Comparison of ENCODE assay signal across 10 cellular contexts in the genomic region with DNA sequence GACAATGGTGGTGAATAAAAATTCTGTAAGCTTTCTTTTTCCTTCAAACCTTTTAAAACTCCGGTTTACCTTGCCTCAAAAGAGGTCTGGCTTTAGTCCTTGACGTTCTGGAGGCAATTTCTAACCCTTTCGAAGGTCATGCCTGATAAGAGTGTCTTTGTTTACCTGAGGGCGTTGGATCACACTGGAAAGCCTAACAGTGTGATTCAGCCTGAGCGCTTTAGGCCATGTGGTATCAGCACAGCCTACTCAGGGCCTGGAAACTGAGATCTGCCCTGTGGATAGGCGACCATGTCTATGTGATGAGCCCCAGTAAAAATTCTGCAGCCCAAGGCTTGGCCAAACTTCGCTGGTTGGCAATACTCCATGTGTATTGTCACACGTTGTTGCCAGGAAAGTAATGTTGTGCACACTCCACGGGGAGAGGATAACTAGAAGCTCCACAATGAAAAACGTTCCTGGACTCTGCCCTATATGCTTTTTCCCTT. TPM values are rescaled to one million over a fixed set of nuclear protein-coding genes. Genes with fewer than 3 reads are reported as not detected.
DNase-seq lines count a peak whose midpoint lies in the region; ATAC-seq and TF ChIP-seq lines count a peak whose summit lies in the region.
"Had no signal": no experiment of that assay in that cellular context is flagged by ENCODE, and none has a peak within 500 bp of the region (broad histone marks: within the 10 kb centered on the region; RNA-seq: fewer than 3 reads in every experiment).

No MANE protein-coding gene starts in this region.

- peaks cover 11% of the 10 kb centered on the region for H3K4me1 ChIP-seq in BE2C
- H3K4me1 ChIP-seq in hepatocyte (ENCODE audit: insufficient read depth) = peaks cover 54% of the 10 kb centered on the region
- peaks cover 25% of the 10 kb centered on the region for H3K4me1 ChIP-seq in parathyroid adenoma

- WGBS in hepatocyte (ENCODE audit: low lambda C conversion rate, missing lambda C conversion rate) = 20% methylated on average over 10 of the region's 10 CpGs

- H3K9ac ChIP-seq in parathyroid adenoma = no peak overlapping the region

- H3K9me3 ChIP-seq in BE2C (no peaks in the 10 kb centered on the region), hepatocyte (ENCODE audit: low read depth) (no peaks in the 10 kb centered on the region), parathyroid adenoma (ENCODE audit: control insufficient read depth, low read length) (no peaks in the 10 kb centered on the region)
- H3K9me3 ChIP-seq: suprapubic skin had no signal

- peaks cover 87% of the 10 kb centered on the region for H3K4me1 Mint-ChIP-seq in brain

- H2AFZ ChIP-seq in hepatocyte = no peak overlapping the region
- H2AFZ ChIP-seq in parathyroid adenoma = no peak overlapping the region

- peaks cover 7% of the 10 kb centered on the region for H3K36me3 Mint-ChIP-seq in brain

- H3K27me3 ChIP-seq in BE2C (no peaks in the 10 kb centered on the region), hepatocyte (no peaks in the 10 kb centered on the region), parathyroid adenoma (ENCODE audit: control insufficient read depth, insufficient read depth, low read length) (no peaks in the 10 kb centered on the region)
- H3K27me3 ChIP-seq: suprapubic skin had no signal

- H3K36me3 ChIP-seq in BE2C (no peaks in the 10 kb centered on the region), hepatocyte (replicated peaks; ENCODE audit: insufficient read depth, low read depth) (no peaks in the 10 kb centered on the region), parathyroid adenoma (ENCODE audit: control insufficient read depth, insufficient read depth, low read length) (no peaks in the 10 kb centered on the region)
- H3K36me3 ChIP-seq: suprapubic skin had no signal

- H3K9me2 ChIP-seq in hepatocyte (replicated peaks; ENCODE audit: insufficient read depth) = no peaks in the 10 kb centered on the region

- H3K4me3 ChIP-seq in BE2C (ENCODE audit: low read depth, low read length) = no peak overlapping the region
- no peak overlapping the region for H3K4me3 ChIP-seq in hepatocyte
- H3K4me3 ChIP-seq in parathyroid adenoma (ENCODE audit: low read depth, low read length) = no peak overlapping the region
- H3K4me3 ChIP-seq: suprapubic skin had no signal

- no peak overlapping the region for H3K4me3 Mint-ChIP-seq in brain

- no peak for ATAC-seq in GM18909 (IDR thresholded peaks at IDR 0.05; ENCODE audit: poor library complexity, unreplicated experiment)

- H3K4me2 ChIP-seq in hepatocyte = peak overlapping the region; percentile 68
- no peak overlapping the region for H3K4me2 ChIP-seq in parathyroid adenoma (ENCODE audit: low read length)

- TF ChIP-seq CTCF in BE2C (IDR thresholded peaks at IDR 0.05; ENCODE audit: low read depth, low read length) (no peak), brain (conservative IDR thresholded peaks at IDR 0.05) (no peak), hepatocyte (IDR thresholded peaks at IDR 0.05; ENCODE audit: poor library complexity) (no peak), parathyroid adenoma (IDR thresholded peaks at IDR 0.05) (no peak)

- H3K9me3 Mint-ChIP-seq in brain = no peaks in the 10 kb centered on the region

- H4K20me1 ChIP-seq in hepatocyte (ENCODE audit: insufficient read depth, poor library complexity, severe bottlenecking) = peaks cover 74% of the 10 kb centered on the region

- peaks cover 100% of the 10 kb centered on the region for H3K79me2 ChIP-seq in hepatocyte
- H3K79me2 ChIP-seq in parathyroid adenoma = peaks cover 50% of the 10 kb centered on the region

- H3K27me3 Mint-ChIP-seq in brain = peaks cover 3% of the 10 kb centered on the region

- DNase-seq in BE2C = peak; percentile 39
- DNase-seq in hepatocyte (ENCODE audit: low spot score) = peak; percentile 56
- no peak for DNase-seq in effector CD8-positive, alpha-beta T cell (lab: John Stamatoyannopoulos, UW)
- no peak for DNase-seq in NCI-H187 (lab: John Stamatoyannopoulos, UW)
- DNase-seq in SIG-M5 treated with dmso at 0.1 percent for 504 hours (lab: John Stamatoyannopoulos, UW; ENCODE audit: unreplicated experiment) = no peak
- DNase-seq: activated CD4-positive, alpha-beta T cell treated with anti-CD3 and anti-CD28 coated beads for 1 hour had no signal

- peak overlapping the region; percentile 82 for H3K27ac ChIP-seq in hepatocyte
- H3K27ac ChIP-seq in parathyroid adenoma = peak overlapping the region; percentile 20
- H3K27ac ChIP-seq: suprapubic skin had no signal

- H3K27ac Mint-ChIP-seq in brain = peak overlapping the region in 3 of 5 experiments; percentile 51 to 85 (median 73)

RNA-seq across cellular contexts. Expression of a gene that starts 10.7 kb away (rescaled TPM):
- 11.4 TPM for polyA plus RNA-seq in BE2C (2012; ENCODE audit: insufficient read depth, insufficient read length, low read depth)
- polyA plus RNA-seq in brain (ENCODE audit: insufficient read depth, low read depth, low replicate concordance) = 11.4 TPM
- total RNA-seq in hepatocyte = 44.8 and 49.8 TPM in 2 replicates
- polyA plus RNA-seq in hepatocyte = 22.3 and 23.7 TPM in 2 replicates

Comparison
In these comparisons a context has a peak if more than half of its experiments do, and no peak if none do; other contexts are left out.
1. DNase-seq: peak in BE2C (single experiment) and hepatocyte (single experiment); none in effector CD8-positive, alpha-beta T cell (single experiment), NCI-H187 (0 of 2) and SIG-M5 treated with dmso at 0.1 percent for 504 hours (single experiment).